ENCODE assay signal across 17 cellular contexts in genomic region chr12:121549075-121549474, GRCh38.
"Had no signal": no experiment of that assay in that cellular context is flagged by ENCODE, and none has a peak within 500 bp of the region (broad histone marks: within the 10 kb centered on the region; RNA-seq: fewer than 3 reads in every experiment).

No MANE protein-coding gene starts in this region.

- DNase-seq: KBM-7, MV-4-11, NCI-H1048, NCI-H1105, NCI-H1417, NCI-H1436 treated with DMSO at 0.1 percent for 48 hours, NCI-H1694, NCI-H187 treated with DMSO at 0.1 percent for 48 hours, NCI-H2029 treated with DMSO at 0.1 percent for 48 hours, NCI-H2227 treated with DMSO at 0.1 percent for 48 hours, NCI-H524, NCI-H526 treated with DMSO at 0.1 percent for 48 hours, NCI-H748 treated with DMSO at 0.1 percent for 48 hours, RPMI8226, SHP77, SK-N-SH, SW 1271 had no signal

- H3K9me3 ChIP-seq: SK-N-SH had no signal
